ENCODE assay signal across 23 cellular contexts in the genomic region with DNA sequence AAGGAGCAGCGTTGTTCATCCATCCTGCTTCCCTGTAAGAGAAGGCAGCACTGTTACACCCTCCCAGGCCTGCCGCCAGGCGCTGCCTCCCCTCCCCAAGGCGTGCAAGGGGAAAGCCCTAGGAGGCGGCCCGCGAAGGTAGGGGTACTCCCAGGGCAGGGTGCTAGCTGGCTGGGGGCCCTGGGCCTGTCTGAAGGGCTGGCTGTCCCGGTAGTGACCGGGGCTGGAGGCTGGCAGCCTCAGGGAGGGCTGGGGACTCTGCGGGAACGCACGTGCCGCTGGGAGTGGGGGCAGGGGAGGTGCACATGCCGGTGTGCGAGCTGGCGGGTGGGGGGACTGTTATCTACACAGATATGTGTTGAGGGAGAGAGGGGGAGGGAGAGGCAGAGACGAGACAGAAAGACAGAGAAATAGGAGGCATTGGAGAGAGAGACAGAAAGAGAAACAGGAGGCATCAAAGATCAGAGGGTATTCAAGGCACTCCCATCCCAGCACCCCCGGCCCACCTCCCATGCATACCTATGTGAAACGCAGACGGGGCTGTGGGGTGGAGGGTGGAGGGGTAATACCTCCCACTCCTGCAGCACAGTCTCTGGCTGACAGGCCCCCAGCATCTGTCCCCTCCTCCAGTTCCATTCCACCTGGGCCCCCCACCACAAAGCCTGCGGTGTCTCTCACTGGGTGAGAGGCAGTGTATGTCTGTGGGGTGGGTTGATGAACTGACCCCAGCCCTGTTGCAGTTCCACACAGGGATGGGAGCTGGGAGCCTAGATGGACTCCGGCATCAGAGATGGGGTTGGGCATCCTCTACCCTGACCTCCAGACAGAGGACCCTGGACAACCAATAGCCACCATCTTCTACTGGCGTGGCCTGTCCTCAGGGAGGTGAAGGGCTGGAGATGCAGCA. TPM values are rescaled to one million over a fixed set of nuclear protein-coding genes. Genes with fewer than 3 reads are reported as not detected.
DNase-seq lines count a peak whose midpoint lies in the region; ATAC-seq and TF ChIP-seq lines count a peak whose summit lies in the region.
"Had no signal": no experiment of that assay in that cellular context is flagged by ENCODE, and none has a peak within 500 bp of the region (broad histone marks: within the 10 kb centered on the region; RNA-seq: fewer than 3 reads in every experiment).

No MANE protein-coding gene starts in this region.

- H3K9me3 Mint-ChIP-seq in brain, result no peaks in the 10 kb centered on the region
- no peaks in the 10 kb centered on the region for H3K9me3 Mint-ChIP-seq in mesothelial cell of epicardium
- H3K9me3 Mint-ChIP-seq: activated CD4-positive, alpha-beta T cell treated with anti-CD3 and anti-CD28 coated beads, Interleukin-2, amount 10 ng/mL, durations not matched to agents 7 days and 5 days; activated naive CD4-positive, alpha-beta T cell treated with anti-CD3 and anti-CD28 coated beads for 36 hours; type B pancreatic cell had no signal

- H3K36me3 ChIP-seq in BE2C, result no peaks in the 10 kb centered on the region
- H3K36me3 ChIP-seq: cardiac muscle cell had no signal

- TF ChIP-seq CTCF in BE2C (IDR thresholded peaks at IDR 0.05; ENCODE audit: low read depth, low read length), result no peak
- no peak for TF ChIP-seq CTCF in brain (conservative IDR thresholded peaks at IDR 0.05)
- no peak for TF ChIP-seq CTCF in mesothelial cell of epicardium (IDR thresholded peaks at IDR 0.05; ENCODE audit: unreplicated experiment)

- peaks cover 4% of the 10 kb centered on the region for H3K36me3 Mint-ChIP-seq in brain
- no peaks in the 10 kb centered on the region for H3K36me3 Mint-ChIP-seq in mesothelial cell of epicardium
- H3K36me3 Mint-ChIP-seq: activated CD8-positive, alpha-beta memory T cell treated with anti-CD3 and anti-CD28 coated beads, Interleukin-2, amount 10 ng/mL, durations not matched to agents 7 days and 5 days; type B pancreatic cell had no signal

- no peak for ATAC-seq in GM18870 (IDR thresholded peaks at IDR 0.05; ENCODE audit: unreplicated experiment)
- ATAC-seq: activated CD8-positive, alpha-beta memory T cell treated with anti-CD3 and anti-CD28 coated beads, Interleukin-2, amount 10 ng/mL, durations not matched to agents 7 days and 5 days had no signal

- H3K27me3 ChIP-seq in BE2C, result no peaks in the 10 kb centered on the region
- H3K27me3 ChIP-seq: cardiac muscle cell had no signal

- no peak overlapping the region for H3K4me3 ChIP-seq in BE2C (ENCODE audit: low read depth, low read length)
- peak overlapping the region; percentile 64 for H3K4me3 ChIP-seq in Jurkat, Clone E6-1 (ENCODE audit: low read length)
- H3K4me3 ChIP-seq: cardiac muscle cell, SK-N-MC, skin epidermis had no signal

- no peaks in the 10 kb centered on the region for H3K27me3 Mint-ChIP-seq in brain
- no peaks in the 10 kb centered on the region for H3K27me3 Mint-ChIP-seq in mesothelial cell of epicardium (ENCODE audit: low read depth)

- H3K27ac Mint-ChIP-seq in brain, result peak overlapping the region; percentile 53 to 96 (median 85)
- no peak overlapping the region for H3K27ac Mint-ChIP-seq in mesothelial cell of epicardium
- H3K27ac Mint-ChIP-seq: activated CD4-positive, alpha-beta T cell treated with anti-CD3 and anti-CD28 coated beads, Interleukin-2, amount 10 ng/mL, durations not matched to agents 7 days and 5 days; activated CD8-positive, alpha-beta memory T cell treated with anti-CD3 and anti-CD28 coated beads, Interleukin-2, amount 10 ng/mL, durations not matched to agents 7 days and 5 days; activated naive CD4-positive, alpha-beta T cell treated with anti-CD3 and anti-CD28 coated beads for 36 hours; B cell; type B pancreatic cell had no signal

- peaks cover 54% of the 10 kb centered on the region for H3K4me1 Mint-ChIP-seq in brain
- H3K4me1 Mint-ChIP-seq in mesothelial cell of epicardium, result peaks cover 36% of the 10 kb centered on the region

- peak overlapping the region; percentile 10 to 76 (median 70) for H3K4me3 Mint-ChIP-seq in brain
- H3K4me3 Mint-ChIP-seq in mesothelial cell of epicardium, result peak overlapping the region; percentile 30
- H3K4me3 Mint-ChIP-seq: activated CD4-positive, alpha-beta T cell treated with anti-CD3 and anti-CD28 coated beads, Interleukin-2, amount 10 ng/mL, durations not matched to agents 7 days and 5 days; activated CD8-positive, alpha-beta memory T cell treated with anti-CD3 and anti-CD28 coated beads, Interleukin-2, amount 10 ng/mL, durations not matched to agents 7 days and 5 days; activated naive CD4-positive, alpha-beta T cell treated with anti-CD3 and anti-CD28 coated beads for 36 hours; B cell; type B pancreatic cell had no signal

- peak; percentile 19 for DNase-seq in BE2C
- no peak for DNase-seq in Jurkat, Clone E6-1 (ENCODE audit: low read depth, low spot score)
- DNase-seq in mesothelial cell of epicardium (ENCODE audit: low spot score in 2 of 2, unreplicated experiment in 2 of 2), result no peak
- no peak for DNase-seq in NCI-H524 treated with DMSO at 0.1 percent for 48 hours (lab: John Stamatoyannopoulos, UW)
- no peak for DNase-seq in A172 (ENCODE audit: low spot score)
- no peak for DNase-seq in mucosa of gallbladder (ENCODE audit: low spot score)
- DNase-seq: activated CD4-positive, alpha-beta T cell treated with anti-CD3 and anti-CD28 coated beads, Interleukin-2, amount 10 ng/mL, durations not matched to agents 7 days and 5 days; activated CD8-positive, alpha-beta memory T cell treated with anti-CD3 and anti-CD28 coated beads, Interleukin-2, amount 10 ng/mL, durations not matched to agents 7 days and 5 days; activated naive CD4-positive, alpha-beta T cell treated with anti-CD3 and anti-CD28 coated beads for 36 hours; GF-D8; HCEC 1CT; MM.1S; NCI-H1436 treated with DMSO at 0.1 percent for 48 hours; NCI-H524; NK-92 treated with Interleukin-12 subunit alpha and Interleukin-12 subunit beta, amount 100 ng/mL, for 24 hours had no signal

- no peaks in the 10 kb centered on the region for H3K9me3 ChIP-seq in BE2C

- peaks cover 17% of the 10 kb centered on the region for H3K4me1 ChIP-seq in BE2C

RNA-seq across cellular contexts. Expression of a gene that starts 49.9 kb away (rescaled TPM):
- polyA plus RNA-seq in BE2C (2012; ENCODE audit: insufficient read depth, insufficient read length, low read depth), result 7.0 TPM
- polyA plus RNA-seq in Jurkat, Clone E6-1 (2012; ENCODE audit: insufficient read depth, insufficient read length), result 14.9 TPM
- 60.7 TPM for polyA plus RNA-seq in brain (ENCODE audit: insufficient read depth, low read depth, low replicate concordance)
- total RNA-seq in mesothelial cell of epicardium, result 7.1 to 10.2 TPM (median 8.0 TPM) in 3 replicates
- 0.93 and 1.1 TPM in 2 replicates for total RNA-seq in A172 (2014; rRNA removed; shearing (Covaris generic))
- total RNA-seq in mucosa of gallbladder, result 157 TPM
- total RNA-seq: glomerular endothelial cell had no signal

Comparison
In these comparisons a context has a peak if more than half of its experiments do, and no peak if none do; other contexts are left out.
1. RNA of a gene that starts 49.9 kb away (total RNA-seq): 157 TPM in mucosa of gallbladder (single experiment); 7.1 to 10.2 TPM in mesothelial cell of epicardium and 0.93 to 1.1 TPM in A172; every median in the first group is over 10 times any median in the second.